ENCODE assay signal across 8 cellular contexts in genomic region chrX:101347859-101348451, GRCh38. TPM values are rescaled to one million over a fixed set of nuclear protein-coding genes. Genes with fewer than 3 reads are reported as not detected.
A peak's percentile ranks its signal among the peaks of the same experiment; 100 is the strongest.
DNase-seq lines count a peak whose midpoint lies in the region; ATAC-seq and TF ChIP-seq lines count a peak whose summit lies in the region.

No MANE protein-coding gene starts in this region.

- peak overlapping the region in 10 of 11 experiments; percentile 14 to 86 (median 81); a peak in 20 of 22 replicates for H3K27ac ChIP-seq in BLaER1 treated with 17β-estradiol and CSF1 and Interleukin-3, amounts not matched to agents 10 nM and 100 nM
- H3K27ac ChIP-seq in ectodermal cell (ENCODE audit: insufficient read depth, low read depth, low read length, poor library complexity, severe bottlenecking) = no peak overlapping the region
- H3K27ac ChIP-seq in mesodermal cell (ENCODE audit: low read depth, low read length, severe bottlenecking) = no peak overlapping the region

- WGBS in ectodermal cell, 2 experiments = 1% methylated on average over 11 to 14 of the region's 14 CpGs
- 0 to 10% methylated on average over 2 to 3 of the region's 14 CpGs for WGBS in mesodermal cell (ENCODE audit: insufficient coverage in 2 of 2), 2 experiments

- ATAC-seq in GM21526 (IDR thresholded peaks at IDR 0.05; ENCODE audit: low FRiP score, unreplicated experiment) (peak; percentile 3), HG02970 (IDR thresholded peaks at IDR 0.05; ENCODE audit: low FRiP score, unreplicated experiment) (no peak)

- peak overlapping the region; percentile 76 to 86 (median 81) for H3K9ac ChIP-seq in BLaER1 treated with 17β-estradiol and CSF1 and Interleukin-3, amounts not matched to agents 10 nM and 100 nM

- H3K9me3 ChIP-seq in BLaER1 treated with 17β-estradiol and CSF1 and Interleukin-3, amounts not matched to agents 10 nM and 100 nM (replicated peaks in 1 of 11) = peaks cover 0 to 6% (median 0%) of the 10 kb centered on the region in 11 experiments; a peak in 3 of 22 replicates
- no peaks in the 10 kb centered on the region for H3K9me3 ChIP-seq in ectodermal cell (ENCODE audit: control insufficient read depth, low read length)
- H3K9me3 ChIP-seq in mesodermal cell (ENCODE audit: control insufficient read depth, low read length) = no peaks in the 10 kb centered on the region

- H3K4me2 ChIP-seq in BLaER1 treated with 17β-estradiol and CSF1 and Interleukin-3, amounts not matched to agents 10 nM and 100 nM = peak overlapping the region; percentile 64 to 86 (median 73)

- no peaks in the 10 kb centered on the region for H3K27me3 ChIP-seq in BLaER1 treated with 17β-estradiol and CSF1 and Interleukin-3, amounts not matched to agents 10 nM and 100 nM
- no peaks in the 10 kb centered on the region for H3K27me3 ChIP-seq in ectodermal cell (ENCODE audit: control insufficient read depth, insufficient read depth, low read length, poor library complexity, severe bottlenecking)

- H3K36me3 ChIP-seq in BLaER1 treated with 17β-estradiol and CSF1 and Interleukin-3, amounts not matched to agents 10 nM and 100 nM = peaks cover 34 to 82% (median 65%) of the 10 kb centered on the region in 11 experiments
- H3K36me3 ChIP-seq in ectodermal cell (ENCODE audit: control insufficient read depth, insufficient read depth, low read length) (no peaks in the 10 kb centered on the region), mesodermal cell (ENCODE audit: control insufficient read depth, insufficient read depth, low read length) (peaks cover 8% of the 10 kb centered on the region)

- TF ChIP-seq CTCF in NB4 (IDR thresholded peaks at IDR 0.05; ENCODE audit: low read depth, low read length) = no peak

- DNase-seq in NB4 (ENCODE audit: low read depth) = peak; percentile 22
- no peak for DNase-seq in kidney glomerular epithelial cell (lab: John Stamatoyannopoulos, UW)
- no peak for DNase-seq in NCI-H82 (lab: John Stamatoyannopoulos, UW)

- peak overlapping the region; percentile 57 to 78 (median 74) for H3K4me3 ChIP-seq in BLaER1 treated with 17β-estradiol and CSF1 and Interleukin-3, amounts not matched to agents 10 nM and 100 nM
- H3K4me3 ChIP-seq in NB4 (ENCODE audit: low read depth, low read length) (peak overlapping the region; percentile 89), ectodermal cell (ENCODE audit: insufficient read depth, low read depth, low read length) (peak overlapping the region; percentile 69), mesodermal cell (ENCODE audit: extremely low read depth, insufficient read depth, low read length, poor library complexity, severe bottlenecking) (peak overlapping the region; percentile 58)

- H3K4me1 ChIP-seq in BLaER1 treated with 17β-estradiol and CSF1 and Interleukin-3, amounts not matched to agents 10 nM and 100 nM = peaks cover 4 to 24% (median 13%) of the 10 kb centered on the region in 10 experiments; a peak in 16 of 20 replicates
- no peaks in the 10 kb centered on the region for H3K4me1 ChIP-seq in ectodermal cell (ENCODE audit: control insufficient read depth, insufficient read depth, low read length)
- no peaks in the 10 kb centered on the region for H3K4me1 ChIP-seq in mesodermal cell (ENCODE audit: control insufficient read depth, insufficient read depth, low read length, poor library complexity, severe bottlenecking)

- peaks cover 0 to 53% (median 14%) of the 10 kb centered on the region in 11 experiments; a peak in 12 of 22 replicates for H4K20me1 ChIP-seq in BLaER1 treated with 17β-estradiol and CSF1 and Interleukin-3, amounts not matched to agents 10 nM and 100 nM

- TF ChIP-seq POLR2A in NB4 (IDR thresholded peaks at IDR 0.05; ENCODE audit: extremely low read depth, insufficient read length) = no peak

RNA-seq across cellular contexts. Expression of gene TIMM8A, which starts 0.6 kb away (rescaled TPM):
- 21.8 TPM for polyA plus RNA-seq in ectodermal cell (2013, experiment 1 of 4)
- 21.3 TPM for polyA plus RNA-seq in ectodermal cell (2013, experiment 2 of 4)
- 15.1 TPM for polyA plus RNA-seq in ectodermal cell (2013, experiment 3 of 4)
- 16.5 TPM for polyA plus RNA-seq in ectodermal cell (2013, experiment 4 of 4)
- 10.0 TPM for polyA plus RNA-seq in mesodermal cell (2013, experiment 1 of 2)
- 10.6 TPM for polyA plus RNA-seq in mesodermal cell (2013, experiment 2 of 2)

RNA-seq across cellular contexts. Expression of gene BTK, which starts 38.0 kb away (rescaled TPM):
- 0.87 TPM for polyA plus RNA-seq in ectodermal cell (2013, experiment 1 of 4)
- 0.76 TPM for polyA plus RNA-seq in ectodermal cell (2013, experiment 2 of 4)
- 0.80 TPM for polyA plus RNA-seq in ectodermal cell (2013, experiment 3 of 4)
- polyA plus RNA-seq in ectodermal cell (2013, experiment 4 of 4) = 0.69 TPM
- 18.4 TPM for polyA plus RNA-seq in mesodermal cell (2013, experiment 1 of 2)
- polyA plus RNA-seq in mesodermal cell (2013, experiment 2 of 2) = 16.2 TPM

RNA-seq across cellular contexts. Expression of gene RPL36A, which starts 42.9 kb away (rescaled TPM):
- polyA plus RNA-seq in ectodermal cell (2013, experiment 1 of 4) = 2,488 TPM
- 2,299 TPM for polyA plus RNA-seq in ectodermal cell (2013, experiment 2 of 4)
- polyA plus RNA-seq in ectodermal cell (2013, experiment 3 of 4) = 2,315 TPM
- 2,702 TPM for polyA plus RNA-seq in ectodermal cell (2013, experiment 4 of 4)
- 1,733 TPM for polyA plus RNA-seq in mesodermal cell (2013, experiment 1 of 2)
- 1,755 TPM for polyA plus RNA-seq in mesodermal cell (2013, experiment 2 of 2)

RNA-seq across cellular contexts. Expression of gene TAF7L, which starts 56.8 kb away (rescaled TPM):
- polyA plus RNA-seq in ectodermal cell (2013, experiment 1 of 4) = not detected
- not detected for polyA plus RNA-seq in ectodermal cell (2013, experiment 2 of 4)
- polyA plus RNA-seq in ectodermal cell (2013, experiment 3 of 4) = not detected
- not detected for polyA plus RNA-seq in ectodermal cell (2013, experiment 4 of 4)
- polyA plus RNA-seq in mesodermal cell (2013, experiment 1 of 2) = 0.74 TPM
- 0.91 TPM for polyA plus RNA-seq in mesodermal cell (2013, experiment 2 of 2)

RNA-seq across cellular contexts. Expression of gene GLA, which starts 59.8 kb away (rescaled TPM):
- 42.4 TPM for polyA plus RNA-seq in ectodermal cell (2013, experiment 1 of 4)
- polyA plus RNA-seq in ectodermal cell (2013, experiment 2 of 4) = 47.1 TPM
- 34.9 TPM for polyA plus RNA-seq in ectodermal cell (2013, experiment 3 of 4)
- 34.0 TPM for polyA plus RNA-seq in ectodermal cell (2013, experiment 4 of 4)
- polyA plus RNA-seq in mesodermal cell (2013, experiment 1 of 2) = 58.7 TPM
- polyA plus RNA-seq in mesodermal cell (2013, experiment 2 of 2) = 59.0 TPM

Comparison
In these comparisons a context has a peak if more than half of its experiments do, and no peak if none do; other contexts are left out.
1. H3K27ac ChIP-seq: peak in BLaER1 treated with 17β-estradiol and CSF1 and Interleukin-3, amounts not matched to agents 10 nM and 100 nM (10 of 11); none in ectodermal cell (single experiment) and mesodermal cell (single experiment).
2. Peak in every context shown above with its lines, with median percentiles within 50 percentile points of each other: H3K4me3 ChIP-seq.